Comparison of ENCODE assay signal across 18 cellular contexts in the genomic region with DNA sequence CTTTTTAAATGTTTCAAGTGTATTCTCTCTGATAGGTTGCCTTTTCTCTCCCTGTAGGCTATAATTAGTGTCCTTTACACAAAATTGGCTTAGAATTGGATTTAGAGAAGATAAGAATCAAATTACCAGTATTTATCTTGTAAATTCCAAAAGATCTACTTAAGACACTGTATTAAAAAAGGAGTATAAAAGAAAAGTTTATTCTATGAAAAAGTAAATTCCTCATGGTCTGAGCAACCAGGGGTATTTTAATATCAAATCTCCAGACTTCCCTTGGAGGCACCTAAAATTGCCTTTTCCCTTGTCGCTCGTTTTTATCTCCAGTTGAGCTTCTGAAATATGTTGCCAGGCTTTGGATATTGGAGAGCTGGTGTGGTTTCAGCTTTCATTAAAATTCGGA.
"Had no signal": no experiment of that assay in that cellular context is flagged by ENCODE, and none has a peak within 500 bp of the region (broad histone marks: within the 10 kb centered on the region; RNA-seq: fewer than 3 reads in every experiment).

No MANE protein-coding gene starts in this region.

- H3K4me3 ChIP-seq: lung had no signal

- H3K27ac Mint-ChIP-seq: activated naive CD4-positive, alpha-beta T cell treated with anti-CD3 and anti-CD28 coated beads, Interleukin-2, amount 10 ng/mL, durations not matched to agents 7 days and 5 days; activated T-helper 2 cell treated with anti-CD3 and anti-CD28 coated beads, Interferon-gamma antibody, Interleukin-2, Interleukin-4, amounts not matched to agents 10 μg/mL and 5 μg/mL and 100 μg/mL, durations not matched to agents 14 hours and 24 hours and 36 hours; stimulated activated naive CD8-positive, alpha-beta T cell treated with anti-CD3 and anti-CD28 coated beads, Interleukin-15, amount 100 ng/mL, for 72 hours; T-helper 17 cell had no signal

- ATAC-seq: esophagus mucosa; left cardiac atrium; sciatic nerve; stimulated activated naive CD8-positive, alpha-beta T cell treated with anti-CD3 and anti-CD28 coated beads, Interleukin-15, amount 100 ng/mL, for 72 hours; T-helper 17 cell had no signal

- H3K27me3 Mint-ChIP-seq: central memory CD8-positive, alpha-beta T cell; naive B cell; stimulated activated naive CD8-positive, alpha-beta T cell treated with anti-CD3 and anti-CD28 coated beads, Interleukin-15, amount 100 ng/mL, for 72 hours; T-helper 17 cell had no signal

- H3K9me3 Mint-ChIP-seq: activated naive CD4-positive, alpha-beta T cell treated with anti-CD3 and anti-CD28 coated beads, Interleukin-2, amount 10 ng/mL, durations not matched to agents 7 days and 5 days; activated T-helper 2 cell treated with anti-CD3 and anti-CD28 coated beads, Interferon-gamma antibody, Interleukin-2, Interleukin-4, amounts not matched to agents 10 μg/mL and 5 μg/mL and 100 μg/mL, durations not matched to agents 14 hours and 24 hours and 36 hours; central memory CD8-positive, alpha-beta T cell; naive B cell; stimulated activated naive CD8-positive, alpha-beta T cell treated with anti-CD3 and anti-CD28 coated beads, Interleukin-15, amount 100 ng/mL, for 72 hours had no signal

- H3K36me3 Mint-ChIP-seq: activated naive CD4-positive, alpha-beta T cell treated with anti-CD3 and anti-CD28 coated beads, Interleukin-2, amount 10 ng/mL, durations not matched to agents 7 days and 5 days; brain; naive B cell had no signal

- DNase-seq: activated CD4-positive, alpha-beta T cell treated with anti-CD3 and anti-CD28 coated beads, Interleukin-2, amount 50 U/mL, for 1 hour; activated naive CD4-positive, alpha-beta T cell treated with anti-CD3 and anti-CD28 coated beads, Interleukin-2, amount 10 ng/mL, durations not matched to agents 7 days and 5 days; activated T-cell treated with anti-CD3 and anti-CD28 coated beads for 4 hours; amniotic stem cell; glutamatergic neuron; left cardiac atrium; naive B cell; occipital lobe; stimulated activated CD4-positive, alpha-beta T cell treated with anti-CD3 and anti-CD28 coated beads, Interleukin-4, amount 100 ng/mL, for 1 hour; stimulated activated naive CD8-positive, alpha-beta T cell treated with anti-CD3 and anti-CD28 coated beads, Interleukin-15, amount 100 ng/mL, for 72 hours; T-helper 17 cell; trophoblast cell had no signal

- H3K4me3 Mint-ChIP-seq: activated naive CD4-positive, alpha-beta T cell treated with anti-CD3 and anti-CD28 coated beads, Interleukin-2, amount 10 ng/mL, durations not matched to agents 7 days and 5 days; brain; central memory CD8-positive, alpha-beta T cell; stimulated activated naive CD8-positive, alpha-beta T cell treated with anti-CD3 and anti-CD28 coated beads, Interleukin-15, amount 100 ng/mL, for 72 hours; T-helper 17 cell had no signal
